ENCODE assay signal across 19 cellular contexts in genomic region chr15:82789491-82789890, GRCh38. TPM values are rescaled to one million over a fixed set of nuclear protein-coding genes. Genes with fewer than 3 reads are reported as not detected.
DNase-seq lines count a peak whose midpoint lies in the region; ATAC-seq and TF ChIP-seq lines count a peak whose summit lies in the region.
"Had no signal": no experiment of that assay in that cellular context is flagged by ENCODE, and none has a peak within 500 bp of the region (broad histone marks: within the 10 kb centered on the region; RNA-seq: fewer than 3 reads in every experiment).

No MANE protein-coding gene starts in this region.

- no peak overlapping the region for H2BK15ac ChIP-seq in IMR-90 (ENCODE audit: low read depth, low read length)

- dilution Hi-C loops in IMR-90 (cut with HindIII; ENCODE audit: low sequenced_read_pairs, unreplicated experiment), result no loop called here

- H3K23ac ChIP-seq in IMR-90 (ENCODE audit: low read depth, low read length), result no peak overlapping the region

- H3K27ac ChIP-seq in IMR-90 (ENCODE audit: insufficient read depth, low read length) (no peak overlapping the region), body of pancreas (no peak overlapping the region)
- H3K27ac ChIP-seq: A549, HL-60, SJSA1 had no signal

- H3K4me1 ChIP-seq in IMR-90 (ENCODE audit: control insufficient read depth, insufficient read depth, low read length), result no peaks in the 10 kb centered on the region
- H3K4me1 ChIP-seq in body of pancreas, result no peaks in the 10 kb centered on the region
- H3K4me1 ChIP-seq: A549, SJSA1 had no signal

- no peak overlapping the region for H3K4ac ChIP-seq in IMR-90 (ENCODE audit: low read depth, low read length)

- no peak overlapping the region for H3K9ac ChIP-seq in IMR-90 (ENCODE audit: low read depth, low read length)

- TF ChIP-seq POLR2A in IMR-90 (IDR thresholded peaks at IDR 0.05; ENCODE audit: low read depth, low read length), result no peak
- no peak for TF ChIP-seq POLR2A in body of pancreas (IDR thresholded peaks at IDR 0.05)

- CTCF ChIA-PET in IMR-90 (lab: Yijun Ruan, JAX), result no interaction called here

- TF ChIP-seq RAD21 in IMR-90 (IDR thresholded peaks at IDR 0.05; ENCODE audit: low read length), result no peak

- TF ChIP-seq CTCF in AG10803 (conservative IDR thresholded peaks at IDR 0.05; ENCODE audit: low read length) (no peak), IMR-90 (conservative IDR thresholded peaks at IDR 0.05; ENCODE audit: low read depth, low read length) (no peak), body of pancreas (IDR thresholded peaks at IDR 0.05) (no peak)

- H3K36me3 ChIP-seq in IMR-90 (ENCODE audit: control insufficient read depth, insufficient read depth, low read length) (no peaks in the 10 kb centered on the region), body of pancreas (replicated peaks in 1 of 2; ENCODE audit: insufficient read depth in 1 of 2, low read depth in 2 of 2) (no peaks in the 10 kb centered on the region)
- H3K36me3 ChIP-seq: SJSA1 had no signal

- H2BK5ac ChIP-seq in IMR-90 (ENCODE audit: low read depth, low read length, poor library complexity, severe bottlenecking), result no peak overlapping the region

- in situ Hi-C loops in IMR-90 (cut with MboI; ENCODE audit: low sequenced_read_pairs), result no loop called here

- H2BK20ac ChIP-seq in IMR-90 (ENCODE audit: low read depth, low read length), result no peak overlapping the region

- no peak overlapping the region for H2AFZ ChIP-seq in IMR-90 (replicated peaks; ENCODE audit: low read length, poor library complexity)

- no TSS peak for BruUV-seq in IMR-90 (replicated peaks; lab: Mats Ljungman, UMichigan)

- H3K9me3 ChIP-seq in IMR-90 (ENCODE audit: control insufficient read depth, insufficient read depth, low read length) (no peaks in the 10 kb centered on the region), body of pancreas (no peaks in the 10 kb centered on the region)
- H3K9me3 ChIP-seq: SJSA1 had no signal

- H4K5ac ChIP-seq in IMR-90 (ENCODE audit: low read depth, low read length), result no peak overlapping the region

- no CpG with 5 or more reads among the region's 1 CpG for WGBS in IMR-90 (ENCODE audit: extremely low coverage in 2 of 2, insufficient read length in 1 of 2), 2 experiments
- 57 to 64% methylated on average over 1 of the region's 1 CpG for WGBS in body of pancreas, 2 donors

- DNase-seq in AG10803 (ENCODE audit: low read depth), result peak; percentile 41
- no peak for DNase-seq in IMR-90
- DNase-seq in amniotic epithelial cell (ENCODE audit: low read depth), result peak; percentile 6
- DNase-seq in myocyte (ENCODE audit: low read depth), result peak; percentile 86
- no peak for DNase-seq in body of pancreas
- DNase-seq in GF-D8 (lab: John Stamatoyannopoulos, UW), result no peak
- no peak for DNase-seq in stimulated activated CD4-positive, alpha-beta T cell treated with anti-CD3 and anti-CD28 coated beads, Interleukin-12 subunit alpha, Interleukin-12 subunit beta, amount 100 ng/mL, for 4 hours
- DNase-seq: AML-193; CD4-positive, CD25-positive, alpha-beta regulatory T cell; GOT3; NCI-H1436; NCI-H2029 treated with DMSO at 0.1 percent for 48 hours; NCI-H2171 treated with DMSO at 0.1 percent for 48 hours; NCI-H510A; NCI-H774 had no signal

- no peaks in the 10 kb centered on the region for H3K9me1 ChIP-seq in IMR-90 (ENCODE audit: insufficient read depth, low read length)

- intact Hi-C loops in IMR-90 (cut with micrococcal nuclease), result no loop called here
- intact Hi-C loops in body of pancreas (cut with DNase I), result no loop called here

- no peaks in the 10 kb centered on the region for H3K27me3 ChIP-seq in IMR-90 (ENCODE audit: control insufficient read depth, insufficient read depth, low read length)
- H3K27me3 ChIP-seq in body of pancreas, result no peaks in the 10 kb centered on the region
- H3K27me3 ChIP-seq: SJSA1 had no signal

- no peak overlapping the region for H4K8ac ChIP-seq in IMR-90 (ENCODE audit: low read depth in 2 of 2, low read length in 2 of 2)

- H2BK120ac ChIP-seq in IMR-90 (ENCODE audit: low read depth, low read length), result no peak overlapping the region

- H4K91ac ChIP-seq in IMR-90 (ENCODE audit: insufficient read depth, low read depth, low read length), result no peak overlapping the region

- no peaks in the 10 kb centered on the region for H3K79me1 ChIP-seq in IMR-90 (ENCODE audit: low read depth in 1 of 2, low read length in 2 of 2)

- ATAC-seq in IMR-90 (ENCODE audit: low read depth) (peak; percentile 62), body of pancreas (no peak), HG03159 (IDR thresholded peaks at IDR 0.05; ENCODE audit: unreplicated experiment) (no peak)
- ATAC-seq: A549 had no signal

- H4K20me1 ChIP-seq in IMR-90 (ENCODE audit: insufficient read depth, low read length), result no peaks in the 10 kb centered on the region

- no peak overlapping the region for H3K18ac ChIP-seq in IMR-90 (ENCODE audit: low read depth, low read length)

- no peak overlapping the region for H3K4me3 ChIP-seq in AG10803 (ENCODE audit: low read length)
- no peak overlapping the region for H3K4me3 ChIP-seq in IMR-90 (ENCODE audit: insufficient read depth, low read depth, low read length)
- no peak overlapping the region for H3K4me3 ChIP-seq in body of pancreas
- H3K4me3 ChIP-seq: A549, SJSA1 had no signal

- POLR2A ChIA-PET in IMR-90 (lab: Charles Lee; ENCODE audit: unreplicated experiment), result no interaction called here

- H2AK5ac ChIP-seq in IMR-90 (ENCODE audit: low read depth, low read length), result no peak overlapping the region

- no peak overlapping the region for H3K56ac ChIP-seq in IMR-90 (ENCODE audit: extremely low read depth, insufficient read depth, low read length)

- H3K4me2 ChIP-seq in IMR-90 (ENCODE audit: low read depth, low read length), result no peak overlapping the region
- H3K4me2 ChIP-seq: A549 had no signal

- no peak overlapping the region for H2AK9ac ChIP-seq in IMR-90 (replicated peaks; ENCODE audit: low read depth, low read length, poor library complexity)

- no peak overlapping the region for H3K14ac ChIP-seq in IMR-90 (replicated peaks; ENCODE audit: low read depth, low read length)

TF ChIP-seq in IMR-90, 13 proteins besides CTCF, POLR2A, EP300 and RAD21:
- no peak for TF ChIP-seq RCOR1 (IDR thresholded peaks at IDR 0.05; ENCODE audit: insufficient replicate concordance, low read length)
- no peak for TF ChIP-seq MAFK (IDR thresholded peaks at IDR 0.05; ENCODE audit: low read depth, low read length)
- no peak for TF ChIP-seq BHLHE40 (IDR thresholded peaks at IDR 0.05; ENCODE audit: low read depth, low read length)
- no peak for TF ChIP-seq CHD1 (IDR thresholded peaks at IDR 0.05; ENCODE audit: low read depth, low read length)
- no peak for TF ChIP-seq CEBPB (IDR thresholded peaks at IDR 0.05; ENCODE audit: low read depth, low read length)
- no peak for TF ChIP-seq SMC3 (IDR thresholded peaks at IDR 0.05; ENCODE audit: low read depth, low read length)
- TF ChIP-seq ELK1 (IDR thresholded peaks at IDR 0.05; ENCODE audit: borderline replicate concordance, low read depth, low read length), result no peak
- TF ChIP-seq MAZ (IDR thresholded peaks at IDR 0.05; ENCODE audit: borderline replicate concordance, low read depth, low read length), result no peak
- TF ChIP-seq NFE2L2 (IDR thresholded peaks at IDR 0.05; ENCODE audit: low read depth, low read length), result no peak
- TF ChIP-seq RFX5 (IDR thresholded peaks at IDR 0.05; ENCODE audit: low read depth, low read length), result no peak
- no peak for TF ChIP-seq USF2 (IDR thresholded peaks at IDR 0.05; ENCODE audit: low read depth, low read length)
- no peak for TF ChIP-seq MXI1 (IDR thresholded peaks at IDR 0.05; ENCODE audit: borderline replicate concordance, low read depth, low read length)

RNA-seq across cellular contexts. Expression of gene FSD2, which starts 16.4 kb away (rescaled TPM):
- total RNA-seq in IMR-90 (2012; rRNA removed) (not detected in 2 replicates), myocyte (0.52 and 2.7 TPM in 2 replicates), body of pancreas (under 1 TPM in 1 of 2 donors, not detected in 1; 0.26 TPM)
- polyA plus RNA-seq in IMR-90 (2012; rRNA removed), result not detected in 2 replicates
- not detected in 2 replicates for polyA plus RNA-seq in IMR-90 (2012; cell fraction: cytosol; rRNA removed)
- polyA plus RNA-seq in IMR-90 (2012; cell fraction: nucleus; rRNA removed; ENCODE audit: low replicate concordance), result not detected in 2 replicates
- polyA plus RNA-seq in myocyte (2012), result 0.21 TPM
- total RNA-seq: CD4-positive, CD25-positive, alpha-beta regulatory T cell; SJSA1 had no signal
- polyA plus RNA-seq: A549 had no signal

RNA-seq across cellular contexts. Expression of gene WHAMM, which starts 19.9 kb away (rescaled TPM):
- total RNA-seq in IMR-90 (2012; rRNA removed), result 1.4 and 1.9 TPM in 2 replicates
- 3.8 and 4.1 TPM in 2 replicates for polyA plus RNA-seq in IMR-90 (2012; rRNA removed)
- polyA plus RNA-seq in IMR-90 (2012; cell fraction: cytosol; rRNA removed), result 1.8 and 2.5 TPM in 2 replicates
- polyA plus RNA-seq in IMR-90 (2012; cell fraction: nucleus; rRNA removed; ENCODE audit: low replicate concordance), result 6.3 and 7.5 TPM in 2 replicates
- 7.0 and 8.0 TPM in 2 replicates for total RNA-seq in myocyte
- 4.6 TPM for polyA plus RNA-seq in myocyte (2012)
- 1 to 10 TPM; 6.0 to 9.2 TPM for total RNA-seq in body of pancreas

Comparison
In these comparisons a context has a peak if more than half of its experiments do, and no peak if none do; other contexts are left out.
1. DNase-seq: peak in AG10803 (single experiment), amniotic epithelial cell (single experiment) and myocyte (single experiment); none in IMR-90 (single experiment), body of pancreas (0 of 4), GF-D8 (single experiment) and stimulated activated CD4-positive, alpha-beta T cell treated with anti-CD3 and anti-CD28 coated beads, Interleukin-12 subunit alpha, Interleukin-12 subunit beta, amount 100 ng/mL, for 4 hours (single experiment).